Comparison of ENCODE assay signal across 8 cellular contexts in genomic region chr2:222859786-222860726, GRCh38. TPM values are rescaled to one million over a fixed set of nuclear protein-coding genes. Genes with fewer than 3 reads are reported as not detected.
DNase-seq lines count a peak whose midpoint lies in the region; ATAC-seq and TF ChIP-seq lines count a peak whose summit lies in the region.

No MANE protein-coding gene starts in this region.

- no peak for ATAC-seq in T-cell (replicated peaks in 1 of 4)
- no peak for ATAC-seq in naive thymus-derived CD8-positive, alpha-beta T cell
- ATAC-seq in HG03045 (IDR thresholded peaks at IDR 0.05; ENCODE audit: unreplicated experiment) = no peak

- POLR2A ChIA-PET in HEK293T (lab: Yijun Ruan, JAX) (interaction anchor here (0.8 to 2.3 kb wide), 3 partner anchors 17 to 151 kb away, joined by 3 to 6 read pairs (median 5); no protein-coding TSS in a partner anchor), T-cell (lab: Charles Lee) (interaction anchor here in 1 of 2 donors (0.6 to 0.7 kb wide), 2 partner anchors 9 to 17 kb away, joined by 3 to 7 read pairs; no protein-coding TSS in a partner anchor)
- POLR2A ChIA-PET in naive thymus-derived CD8-positive, alpha-beta T cell (lab: Charles Lee) = interaction anchor here (0.6 to 1.8 kb wide), 4 partner anchors 11 to 204 kb away, joined by 3 to 5 read pairs (median 4); partner anchors contain the start of gene FARSB

- peaks cover 12% of the 10 kb centered on the region for H3K4me1 ChIP-seq in fibroblast of lung (ENCODE audit: control insufficient read depth, extremely low read depth, insufficient read depth, low read length)

- H3K4me3 ChIP-seq in fibroblast of lung (replicated peaks in 1 of 4; ENCODE audit: control extremely low read depth in 1 of 4, insufficient read depth in 1 of 4, low read depth in 3 of 4, low read length in 4 of 4) = peak overlapping the region; percentile 21 to 73 (median 51)

- peaks cover 42% of the 10 kb centered on the region for H3K79me2 ChIP-seq in fibroblast of lung (ENCODE audit: control insufficient read depth, insufficient read depth, low read length)

- H3K27ac ChIP-seq in C4-2B (peak overlapping the region; percentile 100), fibroblast of lung (ENCODE audit: insufficient read depth, low read length) (peak overlapping the region; percentile 41)

- H3K4me2 ChIP-seq in fibroblast of lung (ENCODE audit: extremely low read depth, insufficient read depth, low read length) = peak overlapping the region; percentile 76

- H3K36me3 ChIP-seq in fibroblast of lung (ENCODE audit: control insufficient read depth, insufficient read depth, low read length) = no peaks in the 10 kb centered on the region

- H4K20me1 ChIP-seq in fibroblast of lung (ENCODE audit: control insufficient read depth, extremely low read depth, insufficient read depth, low read length) = peaks cover 5% of the 10 kb centered on the region

- H3K27me3 ChIP-seq in fibroblast of lung (ENCODE audit: control insufficient read depth, insufficient read depth, low read length) = no peaks in the 10 kb centered on the region

- H3K27me3 Mint-ChIP-seq in T-cell = peaks cover 0 to 2% of the 10 kb centered on the region in 2 donors
- H3K27me3 Mint-ChIP-seq in naive thymus-derived CD8-positive, alpha-beta T cell = no peaks in the 10 kb centered on the region

- CTCF ChIA-PET in HEK293T (lab: Yijun Ruan, JAX) = interaction anchor here (0.6 kb wide), 1 partner anchor 25 kb away, joined by 3 read pairs; no protein-coding TSS in a partner anchor
- CTCF ChIA-PET in T-cell (lab: Charles Lee) = interaction anchor here (0.5 to 0.6 kb wide), 3 partner anchors 63 to 1635 kb away, joined by 3 to 4 read pairs (median 4); no protein-coding TSS in a partner anchor

- H3K4me1 Mint-ChIP-seq in T-cell = peaks cover 4 to 7% (median 5%) of the 10 kb centered on the region in 3 donors
- peaks cover 0 to 7% (median 2%) of the 10 kb centered on the region in 4 donors for H3K4me1 Mint-ChIP-seq in naive thymus-derived CD8-positive, alpha-beta T cell

- no peak overlapping the region for H3K9ac ChIP-seq in fibroblast of lung (ENCODE audit: insufficient read depth, low read length)

- peak overlapping the region in 2 of 3 donors; percentile 76 to 80 for H3K4me3 Mint-ChIP-seq in T-cell
- peak overlapping the region in 9 of 10 donors; percentile 70 to 89 (median 81) for H3K4me3 Mint-ChIP-seq in naive thymus-derived CD8-positive, alpha-beta T cell

- H3K36me3 Mint-ChIP-seq in T-cell = no peaks in the 10 kb centered on the region
- H3K36me3 Mint-ChIP-seq in naive thymus-derived CD8-positive, alpha-beta T cell = no peaks in the 10 kb centered on the region

- TF ChIP-seq CTCF in C4-2B (conservative IDR thresholded peaks at IDR 0.05) (no peak), fibroblast of lung (conservative IDR thresholded peaks at IDR 0.05 in 1 of 2, IDR thresholded peaks at IDR 0.05 in 1 of 2; ENCODE audit: low read depth in 1 of 2, low read length in 2 of 2) (no peak)

- no peaks in the 10 kb centered on the region for H3K9me3 Mint-ChIP-seq in T-cell
- H3K9me3 Mint-ChIP-seq in naive thymus-derived CD8-positive, alpha-beta T cell = no peaks in the 10 kb centered on the region

- no peaks in the 10 kb centered on the region for H3K9me3 ChIP-seq in fibroblast of lung (ENCODE audit: control insufficient read depth, insufficient read depth, low read depth, low read length)

- H3K27ac Mint-ChIP-seq in T-cell = no peak overlapping the region
- H3K27ac Mint-ChIP-seq in naive thymus-derived CD8-positive, alpha-beta T cell = peak overlapping the region in 8 of 10 donors; percentile 15 to 90 (median 84)

- H2AFZ ChIP-seq in fibroblast of lung (ENCODE audit: low read length) = peak overlapping the region; percentile 29

- DNase-seq in HEK293T (ENCODE audit: extremely low spot score) (peak; percentile 34), T-cell (no peak), fibroblast of lung (ENCODE audit: low read depth in 2 of 2) (peak; percentile 53 to 87)
- no peak for DNase-seq in naive thymus-derived CD8-positive, alpha-beta T cell
- no peak for DNase-seq in activated CD8-positive, alpha-beta memory T cell treated with anti-CD3 and anti-CD28 coated beads, Interleukin-2, amount 50 U/mL, for 48 hours
- no peak for DNase-seq in stimulated activated CD4-positive, alpha-beta T cell treated with anti-CD3 and anti-CD28 coated beads, Interleukin-2, amount 100 ng/mL, for 48 hours

TF ChIP-seq in HEK293T, 16 proteins besides CTCF, POLR2A, EP300 and RAD21:
- TF ChIP-seq ZNF384 (IDR thresholded peaks at IDR 0.05) (peak; percentile 53; the same call in 1 of the 2 replicates), HDGF (IDR thresholded peaks at IDR 0.05; ENCODE audit: borderline replicate concordance) (no peak), BHLHE40 (IDR thresholded peaks at IDR 0.05; ENCODE audit: borderline replicate concordance) (no peak), LEF1 (IDR thresholded peaks at IDR 0.05; ENCODE audit: borderline replicate concordance) (no peak), SP1 (IDR thresholded peaks at IDR 0.05) (no peak), FOXK2 (IDR thresholded peaks at IDR 0.05) (no peak), L3MBTL2 (conservative IDR thresholded peaks at IDR 0.05) (no peak), CTBP1 (IDR thresholded peaks at IDR 0.05; ENCODE audit: borderline replicate concordance) (no peak)
TF ChIP-seq in HEK293T: peak in this region for 1.

RNA-seq across cellular contexts. Expression of gene ACSL3, which starts 0.8 kb away (rescaled TPM):
- total RNA-seq in T-cell (10 to 100 TPM; 23.9 to 82.4 (median 26.5) TPM), fibroblast of lung (233 and 377 TPM in 2 replicates)
- polyA plus RNA-seq in fibroblast of lung = 119 and 147 TPM in 2 replicates
- polyA plus RNA-seq in fibroblast of lung (2012) = 109 and 119 TPM in 2 replicates
- polyA minus RNA-seq in fibroblast of lung (ENCODE audit: low replicate concordance) = 104 and 159 TPM in 2 replicates
- total RNA-seq in naive thymus-derived CD8-positive, alpha-beta T cell = 10 to 100 TPM; 37.8 to 43.1 TPM
- polyA plus RNA-seq in naive thymus-derived CD8-positive, alpha-beta T cell = 10 to 100 TPM; 27.8 to 32.5 (median 31.2) TPM

Comparison
In these comparisons a context has a peak if more than half of its experiments do, and no peak if none do; other contexts are left out.
1. DNase-seq: peak in HEK293T (single experiment) and fibroblast of lung (2 of 2); none in T-cell (0 of 34), naive thymus-derived CD8-positive, alpha-beta T cell (0 of 10), activated CD8-positive, alpha-beta memory T cell treated with anti-CD3 and anti-CD28 coated beads, Interleukin-2, amount 50 U/mL, for 48 hours (single experiment) and stimulated activated CD4-positive, alpha-beta T cell treated with anti-CD3 and anti-CD28 coated beads, Interleukin-2, amount 100 ng/mL, for 48 hours (0 of 2).
2. H3K27ac Mint-ChIP-seq: peak in naive thymus-derived CD8-positive, alpha-beta T cell (8 of 10); none in T-cell (0 of 2).